11 cellular contexts compared by ENCODE assay signal in the genomic region with DNA sequence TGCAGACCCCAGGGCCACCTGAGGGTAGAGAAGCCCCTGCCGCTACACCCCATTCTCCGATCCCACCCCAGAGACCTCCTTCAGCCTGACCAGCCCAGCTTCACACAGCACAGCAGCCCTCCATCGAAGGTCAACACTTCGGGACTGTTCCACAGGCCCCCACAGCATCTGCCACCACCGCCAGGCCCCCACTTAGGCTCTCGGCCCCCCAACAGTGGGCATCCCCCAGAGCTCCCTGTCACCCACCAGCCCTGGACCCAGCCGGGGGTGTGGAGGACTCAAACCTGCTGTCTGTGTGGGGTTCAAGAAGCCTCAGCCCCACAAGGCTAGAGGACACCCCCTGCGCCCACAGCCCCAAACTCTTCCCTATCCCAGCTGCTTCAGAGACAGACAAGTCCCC. TPM values are rescaled to one million over a fixed set of nuclear protein-coding genes. Genes with fewer than 3 reads are reported as not detected.
DNase-seq lines count a peak whose midpoint lies in the region; ATAC-seq and TF ChIP-seq lines count a peak whose summit lies in the region.
"Had no signal": no experiment of that assay in that cellular context is flagged by ENCODE, and none has a peak within 500 bp of the region (broad histone marks: within the 10 kb centered on the region; RNA-seq: fewer than 3 reads in every experiment).

No MANE protein-coding gene starts in this region.

- intact Hi-C loops in esophagus squamous epithelium (cut with DNase I), result no loop called here
- intact Hi-C loops in body of pancreas (cut with DNase I), result loop anchor here (5.0 kb wide), 1 partner anchor 34 kb away; no protein-coding TSS in a partner anchor

- H3K9me3 Mint-ChIP-seq in activated T-cell treated with anti-CD3 and anti-CD28 coated beads, Interleukin-2, amount 50 U/mL, for 72 hours, result no peaks in the 10 kb centered on the region
- no peaks in the 10 kb centered on the region for H3K9me3 Mint-ChIP-seq in type B pancreatic cell

- H3K79me2 ChIP-seq in SU-DHL-6 (ENCODE audit: insufficient read depth, low read length), result peaks cover 51% of the 10 kb centered on the region

- H2AFZ ChIP-seq in SU-DHL-6 (ENCODE audit: low read depth, low read length, severe bottlenecking), result no peak overlapping the region

- H3K4me3 ChIP-seq in SU-DHL-6 (ENCODE audit: insufficient read depth, low read length, poor library complexity, severe bottlenecking) (peak overlapping the region; percentile 46), esophagus squamous epithelium (no peak overlapping the region), body of pancreas (no peak overlapping the region)
- H3K4me3 ChIP-seq: thoracic aorta had no signal

- no peak for ATAC-seq in activated T-cell treated with anti-CD3 and anti-CD28 coated beads, Interleukin-2, amount 50 U/mL, for 72 hours (replicated peaks in 1 of 2)
- ATAC-seq in body of pancreas (no peak), HG03354 (IDR thresholded peaks at IDR 0.05; ENCODE audit: poor library complexity, severe bottlenecking, unreplicated experiment) (no peak)

- H3K9me3 ChIP-seq in SU-DHL-6 (ENCODE audit: insufficient read depth, low read length) (no peaks in the 10 kb centered on the region), esophagus squamous epithelium (no peaks in the 10 kb centered on the region), body of pancreas (no peaks in the 10 kb centered on the region)
- H3K9me3 ChIP-seq: thoracic aorta had no signal

- H3K4me1 ChIP-seq in esophagus squamous epithelium (peaks cover 46 to 57% (median 47%) of the 10 kb centered on the region in 3 donors), body of pancreas (peaks cover 47% of the 10 kb centered on the region)

- no peaks in the 10 kb centered on the region; the same call in 1 of the 2 replicates for H4K20me1 ChIP-seq in SU-DHL-6 (ENCODE audit: low read depth, low read length)

- peak overlapping the region; percentile 66 for H3K9ac ChIP-seq in SU-DHL-6 (ENCODE audit: low read length)

- TF ChIP-seq POLR2A in esophagus squamous epithelium (IDR thresholded peaks at IDR 0.05) (no peak), body of pancreas (IDR thresholded peaks at IDR 0.05) (no peak)

- H3K36me3 ChIP-seq in SU-DHL-6 (ENCODE audit: low read length) (no peaks in the 10 kb centered on the region), esophagus squamous epithelium (peaks cover 40 to 50% (median 45%) of the 10 kb centered on the region in 3 donors), body of pancreas (replicated peaks in 1 of 2; ENCODE audit: insufficient read depth in 1 of 2, low read depth in 2 of 2) (peaks cover 21 to 29% of the 10 kb centered on the region in 2 donors)

- peaks cover 6 to 10% of the 10 kb centered on the region in 2 donors for H3K36me3 Mint-ChIP-seq in activated T-cell treated with anti-CD3 and anti-CD28 coated beads, Interleukin-2, amount 50 U/mL, for 72 hours (ENCODE audit: insufficient read depth in 2 of 2)
- H3K36me3 Mint-ChIP-seq in type B pancreatic cell, result peaks cover 6% of the 10 kb centered on the region

- H3K4me3 Mint-ChIP-seq in activated T-cell treated with anti-CD3 and anti-CD28 coated beads, Interleukin-2, amount 50 U/mL, for 72 hours, result peak overlapping the region; percentile 73 to 81
- H3K4me3 Mint-ChIP-seq in type B pancreatic cell, result no peak overlapping the region

- H3K4me2 ChIP-seq in SU-DHL-6 (ENCODE audit: low read depth, low read length, poor library complexity, severe bottlenecking), result peak overlapping the region; percentile 79

- TF ChIP-seq CTCF in SU-DHL-6 (IDR thresholded peaks at IDR 0.05; ENCODE audit: insufficient read depth, low read length, poor library complexity, severe bottlenecking) (no peak), esophagus squamous epithelium (IDR thresholded peaks at IDR 0.05) (no peak), type B pancreatic cell (conservative IDR thresholded peaks at IDR 0.05) (no peak), body of pancreas (IDR thresholded peaks at IDR 0.05) (no peak)

- no peak for DNase-seq in activated T-cell treated with anti-CD3 and anti-CD28 coated beads, Interleukin-2, amount 50 U/mL, for 72 hours
- no peak for DNase-seq in activated T-cell treated with anti-CD3 and anti-CD28 coated beads for 4 hours
- no peak for DNase-seq in esophagus squamous epithelium (lab: John Stamatoyannopoulos, UW)
- no peak for DNase-seq in type B pancreatic cell (ENCODE audit: extremely low spot score, unreplicated experiment)
- no peak for DNase-seq in body of pancreas
- DNase-seq in KG1 (lab: John Stamatoyannopoulos, UW), result no peak
- DNase-seq: occipital lobe had no signal

- H3K9me2 ChIP-seq in SU-DHL-6 (replicated peaks; ENCODE audit: insufficient read depth, low read length), result no peaks in the 10 kb centered on the region

- no peak overlapping the region for H3K27ac Mint-ChIP-seq in activated T-cell treated with anti-CD3 and anti-CD28 coated beads, Interleukin-2, amount 50 U/mL, for 72 hours
- peak overlapping the region; percentile 36 for H3K27ac Mint-ChIP-seq in type B pancreatic cell

- peaks cover 32% of the 10 kb centered on the region for H3F3A ChIP-seq in SU-DHL-6 (ENCODE audit: insufficient read depth)

- no peaks in the 10 kb centered on the region for H3K27me3 Mint-ChIP-seq in activated T-cell treated with anti-CD3 and anti-CD28 coated beads, Interleukin-2, amount 50 U/mL, for 72 hours (ENCODE audit: low read depth)
- no peaks in the 10 kb centered on the region for H3K27me3 Mint-ChIP-seq in type B pancreatic cell

- peaks cover 55% of the 10 kb centered on the region for H3K4me1 Mint-ChIP-seq in activated T-cell treated with anti-CD3 and anti-CD28 coated beads, Interleukin-2, amount 50 U/mL, for 72 hours (ENCODE audit: low read depth)
- peaks cover 21% of the 10 kb centered on the region for H3K4me1 Mint-ChIP-seq in type B pancreatic cell (ENCODE audit: unreplicated experiment)

- peak overlapping the region; percentile 99 for H3K27ac ChIP-seq in SU-DHL-6 (ENCODE audit: low read depth, low read length)
- peak overlapping the region; percentile 72 to 91 (median 80) for H3K27ac ChIP-seq in esophagus squamous epithelium
- H3K27ac ChIP-seq in body of pancreas, result no peak overlapping the region
- H3K27ac ChIP-seq: thoracic aorta had no signal

- H3K27me3 ChIP-seq in SU-DHL-6 (ENCODE audit: low read length) (no peaks in the 10 kb centered on the region), esophagus squamous epithelium (no peaks in the 10 kb centered on the region), body of pancreas (no peaks in the 10 kb centered on the region)

- WGBS in esophagus squamous epithelium, 2 donors, result 80% methylated on average over 1 of the region's 8 CpGs; no CpG with 5 or more reads in 1 of the 2 donors
- 80 to 100% methylated on average over 2 to 8 of the region's 8 CpGs for WGBS in body of pancreas, 2 donors

RNA-seq across cellular contexts. Expression of a gene that starts 6.2 kb away (rescaled TPM):
- total RNA-seq in activated T-cell treated with anti-CD3 and anti-CD28 coated beads, Interleukin-2, amount 50 U/mL, for 72 hours, result 100 to 1,000 TPM; 108 to 114 TPM
- total RNA-seq in esophagus squamous epithelium, result 10 to 100 TPM; 38.3 to 92.0 (median 63.4) TPM
- total RNA-seq in type B pancreatic cell (ENCODE audit: low replicate concordance), result 119 and 133 TPM in 2 replicates
- total RNA-seq in body of pancreas, result 10 to 100 TPM; 60.2 to 77.5 TPM

RNA-seq across cellular contexts. Expression of a gene that starts 12.7 kb away (rescaled TPM):
- 10 to 100 TPM; 25.5 to 28.8 TPM for total RNA-seq in activated T-cell treated with anti-CD3 and anti-CD28 coated beads, Interleukin-2, amount 50 U/mL, for 72 hours
- 1 to 10 TPM in 2 of 4 donors, under 1 TPM in 2; under 0.01 to 1.9 (median 0.89) TPM for total RNA-seq in esophagus squamous epithelium
- 2.6 and 10.2 TPM in 2 replicates for total RNA-seq in type B pancreatic cell (ENCODE audit: low replicate concordance)
- total RNA-seq in body of pancreas, result 1 to 10 TPM; 7.3 to 8.2 TPM
- total RNA-seq: occipital lobe had no signal

RNA-seq across cellular contexts. Expression of a gene that starts 18.0 kb away (rescaled TPM):
- 1 to 10 TPM; 3.4 to 5.2 TPM for total RNA-seq in activated T-cell treated with anti-CD3 and anti-CD28 coated beads, Interleukin-2, amount 50 U/mL, for 72 hours
- total RNA-seq in esophagus squamous epithelium (not detected), type B pancreatic cell (ENCODE audit: low replicate concordance) (1.2 TPM in 1 of 2 replicates, not detected in the other), body of pancreas (not detected)
- total RNA-seq: lung microvascular endothelial cell, occipital lobe, thoracic aorta had no signal

RNA-seq across cellular contexts. Expression of a gene that starts 38.9 kb away (rescaled TPM):
- 10 to 100 TPM; 64.8 to 64.9 TPM for total RNA-seq in activated T-cell treated with anti-CD3 and anti-CD28 coated beads, Interleukin-2, amount 50 U/mL, for 72 hours
- total RNA-seq in esophagus squamous epithelium, result 10 to 100 TPM; 35.4 to 65.0 (median 46.2) TPM
- total RNA-seq in type B pancreatic cell (ENCODE audit: low replicate concordance), result 65.5 and 74.0 TPM in 2 replicates
- total RNA-seq in body of pancreas, result 100 to 1,000 TPM; 147 to 158 TPM

RNA-seq across cellular contexts. Expression of a gene that starts 39.4 kb away (rescaled TPM):
- 100 to 1,000 TPM; 120 to 141 TPM for total RNA-seq in activated T-cell treated with anti-CD3 and anti-CD28 coated beads, Interleukin-2, amount 50 U/mL, for 72 hours
- total RNA-seq in esophagus squamous epithelium (10 to 100 TPM; 30.2 to 42.6 (median 38.5) TPM), type B pancreatic cell (ENCODE audit: low replicate concordance) (60.0 and 75.2 TPM in 2 replicates), body of pancreas (10 to 100 TPM; 30.6 to 35.9 TPM)

Comparison
In these comparisons a context has a peak if more than half of its experiments do, and no peak if none do; other contexts are left out.
1. H3K27ac ChIP-seq: peak in SU-DHL-6 (single experiment) and esophagus squamous epithelium (4 of 4); none in body of pancreas (0 of 4).